In genomic region chr7:17971392-17971791, GRCh38 we compare ENCODE assay signal across 16 cellular contexts. TPM values are rescaled to one million over a fixed set of nuclear protein-coding genes. Genes with fewer than 3 reads are reported as not detected.
DNase-seq lines count a peak whose midpoint lies in the region; ATAC-seq and TF ChIP-seq lines count a peak whose summit lies in the region.
"Had no signal": no experiment of that assay in that cellular context is flagged by ENCODE, and none has a peak within 500 bp of the region (broad histone marks: within the 10 kb centered on the region; RNA-seq: fewer than 3 reads in every experiment).

No MANE protein-coding gene starts in this region.

- no peaks in the 10 kb centered on the region for H3K27me3 ChIP-seq in left ventricle myocardium inferior (ENCODE audit: low read depth)
- H3K27me3 ChIP-seq: neutrophil, vagina had no signal

- H3K36me3 Mint-ChIP-seq in type B pancreatic cell = no peaks in the 10 kb centered on the region
- no peaks in the 10 kb centered on the region for H3K36me3 Mint-ChIP-seq in WTC11
- H3K36me3 Mint-ChIP-seq: CD4-positive, CD25-positive, alpha-beta regulatory T cell had no signal

- H3K36me3 ChIP-seq in left ventricle myocardium inferior (no peaks in the 10 kb centered on the region), OCI-LY7 (ENCODE audit: insufficient read depth, low read length) (no peaks in the 10 kb centered on the region)
- H3K36me3 ChIP-seq: HAP-1, neutrophil, vagina had no signal

- H3K27ac ChIP-seq in left ventricle myocardium inferior (replicated peaks) (no peak overlapping the region), OCI-LY7 (ENCODE audit: low read depth, low read length, poor library complexity, severe bottlenecking) (no peak overlapping the region)
- H3K27ac ChIP-seq: neutrophil, vagina had no signal

- H3K79me2 ChIP-seq in OCI-LY7 (ENCODE audit: insufficient read depth, low read depth, low read length) = no peaks in the 10 kb centered on the region

- ATAC-seq in Right ventricle myocardium superior (ENCODE audit: poor library complexity) (no peak), WTC11 (no peak)
- ATAC-seq: activated T-helper 17 cell treated with anti-CD3 and anti-CD28 coated beads, Interleukin-2, amount 50 U/mL, for 72 hours had no signal

- no peaks in the 10 kb centered on the region for H3K9me2 ChIP-seq in OCI-LY7 (ENCODE audit: insufficient read depth, low read length)

- DNase-seq in left ventricle myocardium inferior = no peak
- no peak for DNase-seq in Right ventricle myocardium superior
- DNase-seq in OCI-LY7 (ENCODE audit: low spot score) = no peak
- DNase-seq in epithelial cell of proximal tubule (ENCODE audit: low read depth) = no peak
- DNase-seq in type B pancreatic cell (ENCODE audit: extremely low spot score, unreplicated experiment) = no peak
- no peak for DNase-seq in hypothalamus (lab: John Stamatoyannopoulos, UW)
- no peak for DNase-seq in WTC11 (ENCODE audit: low spot score)
- no peak for DNase-seq in NCI-H1436 treated with DMSO at 0.1 percent for 48 hours (lab: John Stamatoyannopoulos, UW)
- DNase-seq: activated CD4-positive, alpha-beta T cell treated with anti-CD3 and anti-CD28 coated beads for 1 hour; CD4-positive, CD25-positive, alpha-beta regulatory T cell; NCI-H446 treated with DMSO at 0.1 percent for 48 hours had no signal

- CTCF ChIA-PET in OCI-LY7 (lab: Charles Lee; ENCODE audit: unreplicated experiment) (no interaction called here), WTC11 (lab: Charles Lee) (no interaction called here)

- TF ChIP-seq CTCF in left ventricle myocardium inferior (IDR thresholded peaks at IDR 0.05; ENCODE audit: borderline replicate concordance) (peak; percentile 48), OCI-LY7 (conservative IDR thresholded peaks at IDR 0.05; ENCODE audit: low read length) (peak; percentile 29; the same call in 1 of the 2 replicates), epithelial cell of proximal tubule (conservative IDR thresholded peaks at IDR 0.05; ENCODE audit: low read depth, low read length) (peak; percentile 30), type B pancreatic cell (conservative IDR thresholded peaks at IDR 0.05) (peak; percentile 25), WTC11 (IDR thresholded peaks at IDR 0.05) (no peak)

- H3K4me1 Mint-ChIP-seq in type B pancreatic cell (ENCODE audit: unreplicated experiment) (no peaks in the 10 kb centered on the region), WTC11 (no peaks in the 10 kb centered on the region)
- H3K4me1 Mint-ChIP-seq: activated T-helper 17 cell treated with anti-CD3 and anti-CD28 coated beads, Interleukin-2, amount 50 U/mL, for 72 hours; CD4-positive, CD25-positive, alpha-beta regulatory T cell had no signal

- no TSS peak for BruUV-seq in OCI-LY7 (replicated peaks; lab: Mats Ljungman, UMichigan)

- H3K4me3 Mint-ChIP-seq in type B pancreatic cell = no peak overlapping the region
- H3K4me3 Mint-ChIP-seq in WTC11 = no peak overlapping the region
- H3K4me3 Mint-ChIP-seq: activated T-helper 17 cell treated with anti-CD3 and anti-CD28 coated beads, Interleukin-2, amount 50 U/mL, for 72 hours; CD4-positive, CD25-positive, alpha-beta regulatory T cell had no signal

- no peaks in the 10 kb centered on the region for H3K9me3 ChIP-seq in left ventricle myocardium inferior (replicated peaks)
- H3K9me3 ChIP-seq in OCI-LY7 (ENCODE audit: low read length) = no peaks in the 10 kb centered on the region
- H3K9me3 ChIP-seq: HAP-1, neutrophil, vagina had no signal

- POLR2A ChIA-PET in OCI-LY7 (lab: Charles Lee) = interaction anchor here (0.7 kb wide), 1 partner anchor 45 kb away, joined by 3 read pairs; no protein-coding TSS in a partner anchor
- POLR2A ChIA-PET in WTC11 (lab: Charles Lee) = no interaction called here

- H3K27me3 Mint-ChIP-seq in type B pancreatic cell (no peaks in the 10 kb centered on the region), WTC11 (ENCODE audit: low read depth) (no peaks in the 10 kb centered on the region)

- no peak overlapping the region for H3K4me2 ChIP-seq in OCI-LY7 (ENCODE audit: low read length)

- H3K4me3 ChIP-seq in left ventricle myocardium inferior = no peak overlapping the region
- H3K4me3 ChIP-seq in OCI-LY7 (ENCODE audit: low read depth, low read length, poor library complexity, severe bottlenecking) = no peak overlapping the region
- H3K4me3 ChIP-seq in epithelial cell of proximal tubule (ENCODE audit: low read depth, low read length) = no peak overlapping the region
- H3K4me3 ChIP-seq: HAP-1, vagina had no signal

- intact Hi-C loops in left ventricle myocardium inferior (cut with micrococcal nuclease) = no loop called here
- intact Hi-C loops in Right ventricle myocardium superior (cut with DNase I) = loop anchor here (5.0 kb wide), 1 partner anchor 376 kb away; no protein-coding TSS in a partner anchor
- intact Hi-C loops in OCI-LY7 (cut with micrococcal nuclease; ENCODE audit: unreplicated experiment) = no loop called here

- no peak overlapping the region for H2AFZ ChIP-seq in OCI-LY7 (ENCODE audit: low read length)

- H3K9me3 Mint-ChIP-seq in type B pancreatic cell (no peaks in the 10 kb centered on the region), WTC11 (no peaks in the 10 kb centered on the region)
- H3K9me3 Mint-ChIP-seq: activated T-helper 17 cell treated with anti-CD3 and anti-CD28 coated beads, Interleukin-2, amount 50 U/mL, for 72 hours had no signal

- no peaks in the 10 kb centered on the region for H3K4me1 ChIP-seq in left ventricle myocardium inferior
- no peaks in the 10 kb centered on the region for H3K4me1 ChIP-seq in OCI-LY7 (ENCODE audit: insufficient read depth, low read length, poor library complexity, severe bottlenecking)
- H3K4me1 ChIP-seq: HAP-1, vagina had no signal

- H3K27ac Mint-ChIP-seq in type B pancreatic cell = no peak overlapping the region
- no peak overlapping the region for H3K27ac Mint-ChIP-seq in WTC11
- H3K27ac Mint-ChIP-seq: activated T-helper 17 cell treated with anti-CD3 and anti-CD28 coated beads, Interleukin-2, amount 50 U/mL, for 72 hours; CD4-positive, CD25-positive, alpha-beta regulatory T cell had no signal

- no peaks in the 10 kb centered on the region for H4K20me1 ChIP-seq in OCI-LY7 (ENCODE audit: insufficient read depth, low read length)

TF ChIP-seq in WTC11, 78 proteins besides CTCF, POLR2A, EP300 and RAD21 (continues in another document):
- TF ChIP-seq ZNF263 (CRISPR knock-in tag; IDR thresholded peaks at IDR 0.05; ENCODE audit: low read depth) (no peak), MLX (CRISPR knock-in tag; IDR thresholded peaks at IDR 0.05) (no peak), HMGA2 (CRISPR knock-in tag; IDR thresholded peaks at IDR 0.05) (no peak), GABPB1 (CRISPR knock-in tag; IDR thresholded peaks at IDR 0.05) (no peak), E2F5 (CRISPR knock-in tag; IDR thresholded peaks at IDR 0.05) (no peak)
- TF ChIP-seq, protein P1, sequence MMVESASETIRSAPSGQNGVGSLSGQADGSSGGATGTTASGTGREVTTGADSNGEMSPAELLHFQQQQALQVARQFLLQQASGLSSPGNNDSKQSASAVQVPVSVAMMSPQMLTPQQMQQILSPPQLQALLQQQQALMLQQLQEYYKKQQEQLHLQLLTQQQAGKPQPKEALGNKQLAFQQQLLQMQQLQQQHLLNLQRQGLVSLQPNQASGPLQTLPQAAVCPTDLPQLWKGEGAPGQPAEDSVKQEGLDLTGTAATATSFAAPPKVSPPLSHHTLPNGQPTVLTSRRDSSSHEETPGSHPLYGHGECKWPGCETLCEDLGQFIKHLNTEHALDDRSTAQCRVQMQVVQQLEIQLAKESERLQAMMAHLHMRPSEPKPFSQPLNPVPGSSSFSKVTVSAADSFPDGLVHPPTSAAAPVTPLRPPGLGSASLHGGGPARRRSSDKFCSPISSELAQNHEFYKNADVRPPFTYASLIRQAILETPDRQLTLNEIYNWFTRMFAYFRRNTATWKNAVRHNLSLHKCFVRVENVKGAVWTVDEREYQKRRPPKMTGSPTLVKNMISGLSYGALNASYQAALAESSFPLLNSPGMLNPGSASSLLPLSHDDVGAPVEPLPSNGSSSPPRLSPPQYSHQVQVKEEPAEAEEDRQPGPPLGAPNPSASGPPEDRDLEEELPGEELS (CRISPR knock-in tag; IDR thresholded peaks at IDR 0.05) = no peak

RNA-seq across cellular contexts. Expression of gene SNX13, which starts 31.1 kb away (rescaled TPM):
- total RNA-seq in left ventricle myocardium inferior (42.2 TPM), Right ventricle myocardium superior (36.9 TPM), OCI-LY7 (2022) (32.6 and 38.4 TPM in 2 replicates), epithelial cell of proximal tubule (10.8 and 26.0 TPM in 2 replicates), type B pancreatic cell (ENCODE audit: low replicate concordance) (48.9 and 49.8 TPM in 2 replicates), WTC11 (2021) (27.5 to 30.0 TPM (median 29.3 TPM) in 3 replicates)
- total RNA-seq in OCI-LY7 (2014; rRNA removed; shearing (Covaris generic)) = 20.0 and 25.1 TPM in 2 replicates

RNA-seq across cellular contexts. Expression of gene PRPS1L1, which starts 56.3 kb away (rescaled TPM):
- total RNA-seq in left ventricle myocardium inferior (not detected), Right ventricle myocardium superior (not detected), OCI-LY7 (2022) (not detected in 2 replicates), epithelial cell of proximal tubule (not detected in 2 replicates), type B pancreatic cell (ENCODE audit: low replicate concordance) (not detected in 2 replicates), WTC11 (2021) (not detected in 3 replicates)
- not detected in 2 replicates for total RNA-seq in OCI-LY7 (2014; rRNA removed; shearing (Covaris generic))
- total RNA-seq: activated T-helper 17 cell treated with anti-CD3 and anti-CD28 coated beads, Interleukin-2, amount 50 U/mL, for 72 hours; cardiac septum; CD4-positive, CD25-positive, alpha-beta regulatory T cell; vagina had no signal
